8 cellular contexts compared by ENCODE assay signal in genomic region chr16:2520097-2520783, GRCh38. TPM values are rescaled to one million over a fixed set of nuclear protein-coding genes. Genes with fewer than 3 reads are reported as not detected.
DNase-seq lines count a peak whose midpoint lies in the region; ATAC-seq and TF ChIP-seq lines count a peak whose summit lies in the region.

Gene AMDHD2, plus strand, starts transcription at chr16:2520371. Its CDS starts 88 bp downstream, at chr16:2520459.

- peak within 1 kb of the TSS; percentile 89 for H3K27ac Mint-ChIP-seq in activated T-helper 2 cell treated with anti-CD3 and anti-CD28 coated beads, Interferon-gamma antibody, Interleukin-2, Interleukin-4, amounts not matched to agents 10 μg/mL and 5 μg/mL and 100 μg/mL, durations not matched to agents 14 hours and 24 hours and 36 hours
- H3K27ac Mint-ChIP-seq in natural killer cell: peak within 1 kb of the TSS; percentile 89 to 91
- H3K27ac Mint-ChIP-seq in stimulated activated naive B cell treated with anti-CD40 and anti-IgM and Interleukin-4, amounts not matched to agents 10 μg/mL and 1 μg/mL and 100 μg/mL, for 72 hours: peak within 1 kb of the TSS; percentile 96

- no peaks in the 10 kb centered on the region for H3K9me3 Mint-ChIP-seq in activated T-helper 2 cell treated with anti-CD3 and anti-CD28 coated beads, Interferon-gamma antibody, Interleukin-2, Interleukin-4, amounts not matched to agents 10 μg/mL and 5 μg/mL and 100 μg/mL, durations not matched to agents 14 hours and 24 hours and 36 hours
- no peaks in the 10 kb centered on the region for H3K9me3 Mint-ChIP-seq in natural killer cell
- H3K9me3 Mint-ChIP-seq in stimulated activated naive B cell treated with anti-CD40 and anti-IgM and Interleukin-4, amounts not matched to agents 10 μg/mL and 1 μg/mL and 100 μg/mL, for 72 hours: no peaks in the 10 kb centered on the region

- peak; percentile 67 to 79 (median 75) for ATAC-seq in natural killer cell
- peak; percentile 75 to 82 for ATAC-seq in stimulated activated naive B cell treated with anti-CD40 and anti-IgM and Interleukin-4, amounts not matched to agents 10 μg/mL and 1 μg/mL and 100 μg/mL, for 72 hours (replicated peaks)

- no peak for TF ChIP-seq CTCF in natural killer cell (IDR thresholded peaks at IDR 0.05)

- DNase-seq in ACHN: peak; percentile 94
- DNase-seq in LHCN-M2 (ENCODE audit: low read depth): peak; percentile 83
- peak; percentile 84 for DNase-seq in activated T-helper 2 cell treated with anti-CD3 and anti-CD28 coated beads, Interferon-gamma antibody, Interleukin-2, Interleukin-4, amounts not matched to agents 10 μg/mL and 5 μg/mL and 100 μg/mL, durations not matched to agents 14 hours and 24 hours and 36 hours (ENCODE audit: low spot score)
- peak; percentile 85 for DNase-seq in fibroblast of peridontal ligament (ENCODE audit: extremely low read depth)
- DNase-seq in natural killer cell: peak; percentile 92
- peak; percentile 78 for DNase-seq in stimulated activated naive B cell treated with anti-CD40 and anti-IgM and Interleukin-4, amounts not matched to agents 10 μg/mL and 1 μg/mL and 100 μg/mL, for 72 hours

- H3K4me1 Mint-ChIP-seq in activated T-helper 2 cell treated with anti-CD3 and anti-CD28 coated beads, Interferon-gamma antibody, Interleukin-2, Interleukin-4, amounts not matched to agents 10 μg/mL and 5 μg/mL and 100 μg/mL, durations not matched to agents 14 hours and 24 hours and 36 hours (ENCODE audit: low read depth): peaks cover 35% of the 10 kb centered on the region
- peaks cover 45 to 58% of the 10 kb centered on the region in 2 donors for H3K4me1 Mint-ChIP-seq in natural killer cell
- peaks cover 50 to 78% of the 10 kb centered on the region in 2 donors for H3K4me1 Mint-ChIP-seq in stimulated activated naive B cell treated with anti-CD40 and anti-IgM and Interleukin-4, amounts not matched to agents 10 μg/mL and 1 μg/mL and 100 μg/mL, for 72 hours

- in situ Hi-C loops in ACHN (cut with HindIII; ENCODE audit: low pct_ligation_motif_present, low pct_unique_long_range_greater_than_20kb, low sequenced_read_pairs): no loop called here

- H3K36me3 Mint-ChIP-seq in activated T-helper 2 cell treated with anti-CD3 and anti-CD28 coated beads, Interferon-gamma antibody, Interleukin-2, Interleukin-4, amounts not matched to agents 10 μg/mL and 5 μg/mL and 100 μg/mL, durations not matched to agents 14 hours and 24 hours and 36 hours (ENCODE audit: low read depth): peaks cover 39% of the 10 kb centered on the region
- no peaks in the 10 kb centered on the region for H3K36me3 Mint-ChIP-seq in natural killer cell
- peaks cover 39 to 58% of the 10 kb centered on the region in 2 donors for H3K36me3 Mint-ChIP-seq in stimulated activated naive B cell treated with anti-CD40 and anti-IgM and Interleukin-4, amounts not matched to agents 10 μg/mL and 1 μg/mL and 100 μg/mL, for 72 hours

- TF ChIP-seq POLR2A in GM19099 (IDR thresholded peaks at IDR 0.05; ENCODE audit: extremely low read depth, insufficient read length, low read depth) (peak; percentile 70), Raji (IDR thresholded peaks at IDR 0.05; ENCODE audit: insufficient read depth, low read depth, low read length) (peak; percentile 54)

- H3K27me3 Mint-ChIP-seq in activated T-helper 2 cell treated with anti-CD3 and anti-CD28 coated beads, Interferon-gamma antibody, Interleukin-2, Interleukin-4, amounts not matched to agents 10 μg/mL and 5 μg/mL and 100 μg/mL, durations not matched to agents 14 hours and 24 hours and 36 hours (ENCODE audit: low read depth): no peaks in the 10 kb centered on the region
- H3K27me3 Mint-ChIP-seq in natural killer cell (ENCODE audit: low read depth in 2 of 2): no peaks in the 10 kb centered on the region
- no peaks in the 10 kb centered on the region for H3K27me3 Mint-ChIP-seq in stimulated activated naive B cell treated with anti-CD40 and anti-IgM and Interleukin-4, amounts not matched to agents 10 μg/mL and 1 μg/mL and 100 μg/mL, for 72 hours

- peak within 1 kb of the TSS; percentile 79 for H3K4me3 Mint-ChIP-seq in activated T-helper 2 cell treated with anti-CD3 and anti-CD28 coated beads, Interferon-gamma antibody, Interleukin-2, Interleukin-4, amounts not matched to agents 10 μg/mL and 5 μg/mL and 100 μg/mL, durations not matched to agents 14 hours and 24 hours and 36 hours (ENCODE audit: low read depth)
- peak within 1 kb of the TSS; percentile 88 for H3K4me3 Mint-ChIP-seq in natural killer cell
- peak within 1 kb of the TSS; percentile 88 to 91 for H3K4me3 Mint-ChIP-seq in stimulated activated naive B cell treated with anti-CD40 and anti-IgM and Interleukin-4, amounts not matched to agents 10 μg/mL and 1 μg/mL and 100 μg/mL, for 72 hours

- intact Hi-C loops in activated T-helper 2 cell treated with anti-CD3 and anti-CD28 coated beads, Interferon-gamma antibody, Interleukin-2, Interleukin-4, amounts not matched to agents 10 μg/mL and 5 μg/mL and 100 μg/mL, durations not matched to agents 14 hours and 24 hours and 36 hours (cut with micrococcal nuclease): no loop called here
- intact Hi-C loops in natural killer cell (cut with micrococcal nuclease): no loop called here

RNA-seq across cellular contexts. Expression of gene AMDHD2, which starts in this region (rescaled TPM):
- 54.6 and 55.9 TPM in 2 replicates for total RNA-seq in LHCN-M2 (2014; rRNA removed)
- polyA plus RNA-seq in LHCN-M2 (2012): 23.6 TPM
- total RNA-seq in activated T-helper 2 cell treated with anti-CD3 and anti-CD28 coated beads, Interferon-gamma antibody, Interleukin-2, Interleukin-4, amounts not matched to agents 10 μg/mL and 5 μg/mL and 100 μg/mL, durations not matched to agents 14 hours and 24 hours and 36 hours: 29.3 and 30.1 TPM in 2 replicates
- 100 to 1,000 TPM; 129 to 162 (median 144) TPM for total RNA-seq in natural killer cell

Comparison
In these comparisons a context has a peak if more than half of its experiments do, and no peak if none do; other contexts are left out.
1. Peak in every context shown above with its lines: DNase-seq and ATAC-seq.